In genomic region chr3:110327870-110328269, GRCh38 we compare ENCODE assay signal across 14 cellular contexts.
"Had no signal": no experiment of that assay in that cellular context is flagged by ENCODE, and none has a peak within 500 bp of the region (broad histone marks: within the 10 kb centered on the region; RNA-seq: fewer than 3 reads in every experiment).

No MANE protein-coding gene starts in this region.

- DNase-seq: activated CD4-positive, alpha-beta T cell treated with anti-CD3 and anti-CD28 coated beads, Interleukin-2, amount 50 U/mL, for 1 hour; activated CD4-positive, CD25-positive, alpha-beta regulatory T cell; amygdala; kidney glomerular epithelial cell; ovary; stimulated activated CD4-positive, alpha-beta T cell treated with anti-CD3 and anti-CD28 coated beads, Interleukin-15, amount 100 ng/mL, for 24 hours; stimulated activated CD4-positive, alpha-beta T cell treated with anti-CD3 and anti-CD28 coated beads, Interleukin-4, amount 100 ng/mL, for 24 hours; stomach; T-helper 17 cell had no signal

- ATAC-seq: T-helper 17 cell had no signal

- H3K27me3 Mint-ChIP-seq: T-helper 17 cell had no signal

- H3K4me3 Mint-ChIP-seq: activated naive CD4-positive, alpha-beta T cell treated with anti-CD3 and anti-CD28 coated beads, Interleukin-2, amount 50 U/mL, for 24 hours; mesothelial cell of epicardium; neural crest cell; T-helper 17 cell had no signal

- H3K4me1 Mint-ChIP-seq: activated naive CD4-positive, alpha-beta T cell treated with anti-CD3 and anti-CD28 coated beads, Interleukin-2, amount 50 U/mL, for 24 hours; T-helper 17 cell had no signal

- H3K36me3 Mint-ChIP-seq: activated naive CD4-positive, alpha-beta T cell treated with anti-CD3 and anti-CD28 coated beads, Interleukin-2, amount 50 U/mL, for 24 hours; mesothelial cell of epicardium had no signal

- H3K4me3 ChIP-seq: hepatocyte, ovary, stomach, thoracic aorta had no signal

- H3K27ac Mint-ChIP-seq: activated naive CD4-positive, alpha-beta T cell treated with anti-CD3 and anti-CD28 coated beads, Interleukin-2, amount 50 U/mL, for 24 hours; mesothelial cell of epicardium; T-helper 17 cell had no signal
